In the genomic region with DNA sequence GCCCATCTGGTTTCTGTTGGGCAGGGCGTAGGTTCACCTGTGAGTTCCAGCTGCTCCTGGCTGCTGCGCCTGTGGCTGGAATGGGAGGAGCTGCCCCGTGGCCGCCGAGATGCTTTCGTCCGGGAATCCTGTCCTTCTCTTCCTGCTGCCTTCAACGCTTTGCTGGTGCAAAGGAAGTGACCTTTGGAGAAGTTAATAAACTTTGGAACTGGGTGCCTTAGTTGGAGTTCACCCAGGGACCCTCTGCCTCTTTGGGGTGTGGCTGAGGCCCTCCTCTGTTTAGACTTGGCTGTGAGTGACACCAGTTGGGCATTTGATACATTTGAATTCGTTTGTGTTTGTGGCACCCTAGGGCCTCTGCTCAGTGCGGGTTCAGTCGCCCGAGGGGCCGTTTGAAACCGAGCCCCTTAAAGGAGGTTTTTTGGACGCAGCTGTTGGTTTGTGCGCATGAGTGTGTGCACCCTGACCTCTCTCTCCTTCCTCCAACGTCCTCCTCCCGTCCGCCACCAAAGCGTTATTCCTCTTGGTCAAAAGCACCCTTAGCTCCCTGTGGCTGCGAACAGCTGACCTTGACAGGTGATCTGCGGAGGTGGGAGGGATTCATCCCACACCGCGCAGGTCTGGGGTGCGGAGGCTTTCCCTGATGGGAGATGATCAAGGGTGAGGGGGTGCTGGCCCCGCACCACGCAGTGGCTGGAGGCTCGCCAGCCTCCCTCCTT, we compare ENCODE assay signal across 21 cellular contexts. TPM values are rescaled to one million over a fixed set of nuclear protein-coding genes. Genes with fewer than 3 reads are reported as not detected.
A peak's percentile ranks its signal among the peaks of the same experiment; 100 is the strongest.
DNase-seq lines count a peak whose midpoint lies in the region; ATAC-seq and TF ChIP-seq lines count a peak whose summit lies in the region.
"Had no signal": no experiment of that assay in that cellular context is flagged by ENCODE, and none has a peak within 500 bp of the region (broad histone marks: within the 10 kb centered on the region; RNA-seq: fewer than 3 reads in every experiment).

No MANE protein-coding gene starts in this region.

- no peaks in the 10 kb centered on the region for H3K36me3 Mint-ChIP-seq in chondrocyte (ENCODE audit: low read depth)
- H3K36me3 Mint-ChIP-seq: CD14-positive monocyte; CD8-positive, alpha-beta T cell had no signal

- no TSS peak for BruUV-seq in IMR-90 (replicated peaks; lab: Mats Ljungman, UMichigan)

- H4K20me1 ChIP-seq in IMR-90 (ENCODE audit: insufficient read depth, low read length): no peaks in the 10 kb centered on the region

- WGBS in right cardiac atrium: 72% methylated on average over 28 of the region's 28 CpGs
- WGBS in heart right ventricle, 2 donors: 75 to 76% methylated on average over 28 of the region's 28 CpGs
- WGBS in IMR-90 (ENCODE audit: extremely low coverage in 2 of 2, insufficient read length in 1 of 2), 2 experiments: 46% methylated on average over 8 of the region's 28 CpGs; no CpG with 5 or more reads in 1 of the 2 experiments
- WGBS in trophoblast cell (ENCODE audit: extremely low coverage, insufficient coverage, insufficient read length): no CpG with 5 or more reads among the region's 28 CpGs

- H3K4me3 Mint-ChIP-seq in chondrocyte (ENCODE audit: unreplicated experiment): no peak overlapping the region
- H3K4me3 Mint-ChIP-seq: CD14-positive monocyte; CD8-positive, alpha-beta T cell had no signal

- TF ChIP-seq CTCF in heart right ventricle (IDR thresholded peaks at IDR 0.05) (no peak), IMR-90 (conservative IDR thresholded peaks at IDR 0.05; ENCODE audit: low read depth, low read length) (no peak), chondrocyte (IDR thresholded peaks at IDR 0.05) (no peak)

- intact Hi-C loops in right cardiac atrium (cut with DNase I) (no loop called here), heart right ventricle (cut with DNase I) (no loop called here), IMR-90 (cut with micrococcal nuclease) (no loop called here)

- CTCF ChIA-PET in IMR-90 (lab: Yijun Ruan, JAX): no interaction called here

- H2AK5ac ChIP-seq in IMR-90 (ENCODE audit: low read depth, low read length) (no peak overlapping the region), trophoblast cell (ENCODE audit: low read length) (peak overlapping the region; percentile 9)

- H3K4me1 ChIP-seq in right cardiac atrium (ENCODE audit: control insufficient read depth, insufficient read depth, low read length) (peaks cover 4% of the 10 kb centered on the region), heart right ventricle (peaks cover 0 to 19% (median 10%) of the 10 kb centered on the region in 9 donors), IMR-90 (ENCODE audit: control insufficient read depth, insufficient read depth, low read length) (peaks cover 8% of the 10 kb centered on the region), trophoblast cell (ENCODE audit: control insufficient read depth in 1 of 2, insufficient read depth in 2 of 2, low read length in 2 of 2) (peaks cover 24 to 33% of the 10 kb centered on the region in 2 experiments)

- in situ Hi-C loops in IMR-90 (cut with MboI; ENCODE audit: low sequenced_read_pairs): no loop called here

- H3K18ac ChIP-seq in IMR-90 (ENCODE audit: low read depth, low read length): no peak overlapping the region
- H3K18ac ChIP-seq in trophoblast cell (ENCODE audit: low read length): no peak overlapping the region

- dilution Hi-C loops in IMR-90 (cut with HindIII; ENCODE audit: low sequenced_read_pairs, unreplicated experiment): no loop called here

- no peak overlapping the region for H2BK20ac ChIP-seq in IMR-90 (ENCODE audit: low read depth, low read length)

- no peak overlapping the region for H3K23ac ChIP-seq in IMR-90 (ENCODE audit: low read depth, low read length)
- H3K23ac ChIP-seq in trophoblast cell (ENCODE audit: low read length): no peak overlapping the region

- no peak overlapping the region for H3K56ac ChIP-seq in IMR-90 (ENCODE audit: extremely low read depth, insufficient read depth, low read length)

- no peak overlapping the region for H3K4ac ChIP-seq in IMR-90 (ENCODE audit: low read depth, low read length)
- no peak overlapping the region for H3K4ac ChIP-seq in trophoblast cell (ENCODE audit: low read depth, low read length)

- ATAC-seq in right cardiac atrium (no peak), heart right ventricle (no peak), IMR-90 (ENCODE audit: low read depth) (no peak), GM18498 (IDR thresholded peaks at IDR 0.05; ENCODE audit: unreplicated experiment) (no peak)
- ATAC-seq: A549; CD8-positive, alpha-beta T cell; GM12878; HCT116 had no signal

- H3K9ac ChIP-seq in IMR-90 (ENCODE audit: low read depth, low read length) (no peak overlapping the region), trophoblast cell (ENCODE audit: low read length) (no peak overlapping the region)
- H3K9ac ChIP-seq: GM23248 had no signal

- peaks cover 8% of the 10 kb centered on the region for H3K79me2 ChIP-seq in trophoblast cell (ENCODE audit: control insufficient read depth, insufficient read depth, low read length, poor library complexity)

- no peak overlapping the region for H3K14ac ChIP-seq in IMR-90 (replicated peaks; ENCODE audit: low read depth, low read length)
- H3K14ac ChIP-seq in trophoblast cell (ENCODE audit: low read length): peak overlapping the region; percentile 17

- H3K36me3 ChIP-seq in heart right ventricle (no peaks in the 10 kb centered on the region), IMR-90 (ENCODE audit: control insufficient read depth, insufficient read depth, low read length) (no peaks in the 10 kb centered on the region), trophoblast cell (ENCODE audit: control insufficient read depth in 1 of 2, insufficient read depth in 2 of 2, low read length in 2 of 2) (no peaks in the 10 kb centered on the region)

- no peak overlapping the region for H2AK9ac ChIP-seq in IMR-90 (replicated peaks; ENCODE audit: low read depth, low read length, poor library complexity)

- POLR2A ChIA-PET in IMR-90 (lab: Charles Lee; ENCODE audit: unreplicated experiment): no interaction called here

- H2BK120ac ChIP-seq in IMR-90 (ENCODE audit: low read depth, low read length): no peak overlapping the region
- peak overlapping the region; percentile 11 for H2BK120ac ChIP-seq in trophoblast cell (ENCODE audit: insufficient read depth, low read length, poor library complexity)

- no peak for TF ChIP-seq RAD21 in IMR-90 (IDR thresholded peaks at IDR 0.05; ENCODE audit: low read length)

- H2BK15ac ChIP-seq in IMR-90 (ENCODE audit: low read depth, low read length): no peak overlapping the region

- TF ChIP-seq POLR2A in IMR-90 (IDR thresholded peaks at IDR 0.05; ENCODE audit: low read depth, low read length): no peak

- no peaks in the 10 kb centered on the region for H3K9me3 Mint-ChIP-seq in chondrocyte (ENCODE audit: low read depth)
- H3K9me3 Mint-ChIP-seq: CD8-positive, alpha-beta T cell had no signal

- H4K91ac ChIP-seq in IMR-90 (ENCODE audit: insufficient read depth, low read depth, low read length) (no peak overlapping the region), trophoblast cell (ENCODE audit: low read depth, low read length) (peak overlapping the region; percentile 20)

- no peak overlapping the region for H4K5ac ChIP-seq in IMR-90 (ENCODE audit: low read depth, low read length)

- H3K9me3 ChIP-seq in right cardiac atrium (ENCODE audit: control insufficient read depth, low read length): no peaks in the 10 kb centered on the region
- H3K9me3 ChIP-seq in heart right ventricle: no peaks in the 10 kb centered on the region
- H3K9me3 ChIP-seq in IMR-90 (ENCODE audit: control insufficient read depth, insufficient read depth, low read length): no peaks in the 10 kb centered on the region
- H3K9me3 ChIP-seq in trophoblast cell (ENCODE audit: insufficient read depth, low read depth, low read length): peaks cover 8% of the 10 kb centered on the region
- H3K9me3 ChIP-seq: A549 had no signal

- peak in 2 of 3 donors; percentile 10 to 33 for DNase-seq in right cardiac atrium
- no peak for DNase-seq in heart right ventricle
- no peak for DNase-seq in IMR-90
- peak; percentile 74 for DNase-seq in chondrocyte (ENCODE audit: low spot score)
- DNase-seq in trophoblast cell: no peak
- DNase-seq in EL: no peak
- no peak for DNase-seq in activated gamma-delta T cell (lab: John Stamatoyannopoulos, UW)
- DNase-seq: Calu3; CD8-positive, alpha-beta T cell; DMS 273 treated with DMSO at 0.1 percent for 48 hours; GM23248 had no signal

- H3K27me3 ChIP-seq in right cardiac atrium (ENCODE audit: control insufficient read depth, insufficient read depth) (no peaks in the 10 kb centered on the region), heart right ventricle (peaks cover 0 to 5% (median 0%) of the 10 kb centered on the region in 7 donors), IMR-90 (ENCODE audit: control insufficient read depth, insufficient read depth, low read length) (peaks cover 4% of the 10 kb centered on the region), trophoblast cell (ENCODE audit: insufficient read depth, low read length) (no peaks in the 10 kb centered on the region)

- peaks cover 13% of the 10 kb centered on the region for H3K4me1 Mint-ChIP-seq in chondrocyte (ENCODE audit: low read depth)

- H2BK12ac ChIP-seq in trophoblast cell (ENCODE audit: low read length): peak overlapping the region; percentile 42

- H3K9me1 ChIP-seq in IMR-90 (ENCODE audit: insufficient read depth, low read length): peaks cover 7% of the 10 kb centered on the region

- H3K27ac Mint-ChIP-seq in chondrocyte (ENCODE audit: unreplicated experiment): no peak overlapping the region
- H3K27ac Mint-ChIP-seq: CD8-positive, alpha-beta T cell had no signal

- no peak overlapping the region for H4K12ac ChIP-seq in trophoblast cell (ENCODE audit: low read depth, low read length)

- H3K27me3 Mint-ChIP-seq in chondrocyte (ENCODE audit: low read depth): peaks cover 11% of the 10 kb centered on the region

- H3K4me2 ChIP-seq in IMR-90 (ENCODE audit: low read depth, low read length): no peak overlapping the region
- H3K4me2 ChIP-seq in trophoblast cell (ENCODE audit: low read length): no peak overlapping the region
- H3K4me2 ChIP-seq: A549 had no signal

- H2BK5ac ChIP-seq in IMR-90 (ENCODE audit: low read depth, low read length, poor library complexity, severe bottlenecking) (no peak overlapping the region), trophoblast cell (ENCODE audit: low read depth, low read length, poor library complexity) (no peak overlapping the region)

- H3K27ac ChIP-seq in right cardiac atrium (ENCODE audit: low read length) (no peak overlapping the region), heart right ventricle (no peak overlapping the region), IMR-90 (ENCODE audit: insufficient read depth, low read length) (no peak overlapping the region), trophoblast cell (ENCODE audit: low read depth, low read length) (no peak overlapping the region)
- H3K27ac ChIP-seq: A549, GM23248 had no signal

- no peaks in the 10 kb centered on the region for H3K79me1 ChIP-seq in IMR-90 (ENCODE audit: low read depth in 1 of 2, low read length in 2 of 2)
- peaks cover 21% of the 10 kb centered on the region for H3K79me1 ChIP-seq in trophoblast cell (ENCODE audit: low read length)

- peak overlapping the region; percentile 21 for H2AFZ ChIP-seq in IMR-90 (replicated peaks; ENCODE audit: low read length, poor library complexity)
- H2AFZ ChIP-seq in trophoblast cell (ENCODE audit: insufficient read depth, low read length, poor library complexity): no peak overlapping the region
- H2AFZ ChIP-seq: GM23248 had no signal

- H4K8ac ChIP-seq in IMR-90 (ENCODE audit: low read depth in 2 of 2, low read length in 2 of 2) (no peak overlapping the region), trophoblast cell (ENCODE audit: low read depth, low read length) (no peak overlapping the region)

- H3K4me3 ChIP-seq in right cardiac atrium (ENCODE audit: low read length) (no peak overlapping the region), heart right ventricle (no peak overlapping the region), IMR-90 (ENCODE audit: insufficient read depth, low read depth, low read length) (no peak overlapping the region), trophoblast cell (ENCODE audit: low read depth, low read length) (no peak overlapping the region)
- H3K4me3 ChIP-seq: A549, GM12878, GM23248 had no signal

RNA-seq across cellular contexts. Expression of a gene that starts 9.0 kb away (rescaled TPM):
- total RNA-seq in right cardiac atrium (1 to 10 TPM; 2.8 to 5.7 (median 3.3) TPM), heart right ventricle (10 to 100 TPM in 1 of 10 donors, 1 to 10 TPM in 9; 1.7 to 29.9 (median 3.9) TPM), IMR-90 (2012; rRNA removed) (1.7 and 2.3 TPM in 2 replicates), chondrocyte (1.3 to 2.5 TPM (median 2.1 TPM) in 3 replicates)
- polyA plus RNA-seq in right cardiac atrium (2.5 TPM), heart right ventricle (1 to 10 TPM; 2.7 to 3.2 TPM), IMR-90 (2012; rRNA removed) (4.4 and 5.2 TPM in 2 replicates)
- 4.9 and 10.8 TPM in 2 replicates for polyA plus RNA-seq in IMR-90 (2012; cell fraction: cytosol; rRNA removed)
- 1.2 and 2.4 TPM in 2 replicates for polyA plus RNA-seq in IMR-90 (2012; cell fraction: nucleus; rRNA removed; ENCODE audit: low replicate concordance)
- polyA plus RNA-seq in trophoblast cell (2013): 2.4 and 2.6 TPM in 2 replicates
- total RNA-seq: GM12878 had no signal

RNA-seq across cellular contexts. Expression of a gene that starts 16.5 kb away (rescaled TPM):
- not detected for total RNA-seq in right cardiac atrium
- not detected for polyA plus RNA-seq in right cardiac atrium
- not detected for total RNA-seq in heart right ventricle
- polyA plus RNA-seq in heart right ventricle: not detected
- total RNA-seq in IMR-90 (2012; rRNA removed): under 0.01 and 0.28 TPM in 2 replicates
- 0.03 and 0.13 TPM in 2 replicates for polyA plus RNA-seq in IMR-90 (2012; rRNA removed)
- polyA plus RNA-seq in IMR-90 (2012; cell fraction: cytosol; rRNA removed): 0.05 and 0.06 TPM in 2 replicates
- polyA plus RNA-seq in IMR-90 (2012; cell fraction: nucleus; rRNA removed; ENCODE audit: low replicate concordance): 0.08 TPM in 1 of 2 replicates, not detected in the other
- not detected in 3 replicates for total RNA-seq in chondrocyte
- 0.03 and 0.04 TPM in 2 replicates for polyA plus RNA-seq in trophoblast cell (2013)
- total RNA-seq: Calu3; CD8-positive, alpha-beta T cell; Daoy; GM23248 had no signal
- polyA plus RNA-seq: CD14-positive monocyte, GM23248 had no signal

RNA-seq across cellular contexts. Expression of a gene that starts 25.1 kb away (rescaled TPM):
- total RNA-seq in right cardiac atrium (1 to 10 TPM in 2 of 4 donors, under 1 TPM in 2; 0.31 to 1.4 (median 0.80) TPM), heart right ventricle (1 to 10 TPM in 2 of 10 donors, under 1 TPM in 7, not detected in 1; 0.15 to 6.0 (median 0.36) TPM), IMR-90 (2012; rRNA removed) (not detected in 2 replicates), chondrocyte (not detected in 3 replicates)
- polyA plus RNA-seq in right cardiac atrium (0.45 TPM), heart right ventricle (under 1 TPM; 0.66 to 0.81 TPM), IMR-90 (2012; rRNA removed) (not detected in 2 replicates)
- 0.18 TPM in 1 of 2 replicates, not detected in the other for polyA plus RNA-seq in IMR-90 (2012; cell fraction: cytosol; rRNA removed)
- 0.12 and 0.16 TPM in 2 replicates for polyA plus RNA-seq in IMR-90 (2012; cell fraction: nucleus; rRNA removed; ENCODE audit: low replicate concordance)
- polyA plus RNA-seq in trophoblast cell (2013): 0.18 and 0.22 TPM in 2 replicates
- total RNA-seq: Calu3, Daoy, HT1080 had no signal
- polyA plus RNA-seq: A549, GM12878 had no signal

RNA-seq across cellular contexts. Expression of a gene that starts 29.0 kb away (rescaled TPM):
- total RNA-seq in right cardiac atrium (1 to 10 TPM; 2.3 to 7.5 (median 4.6) TPM), heart right ventricle (1 to 10 TPM in 7 of 10 donors, under 1 TPM in 3; 0.42 to 5.9 (median 1.4) TPM), IMR-90 (2012; rRNA removed) (not detected in 2 replicates), chondrocyte (not detected in 3 replicates)
- polyA plus RNA-seq in right cardiac atrium (1.0 TPM), heart right ventricle (under 1 TPM in 1 of 2 donors, not detected in 1; 0.04 TPM), IMR-90 (2012; rRNA removed) (not detected in 2 replicates)
- not detected in 2 replicates for polyA plus RNA-seq in IMR-90 (2012; cell fraction: cytosol; rRNA removed)
- not detected in 2 replicates for polyA plus RNA-seq in IMR-90 (2012; cell fraction: nucleus; rRNA removed; ENCODE audit: low replicate concordance)
- 0.34 and 0.36 TPM in 2 replicates for polyA plus RNA-seq in trophoblast cell (2013)
- total RNA-seq: Calu3; CD8-positive, alpha-beta T cell; Daoy; G401; GM23248; HT1080 had no signal
- polyA plus RNA-seq: A549, AG04450, BJ, CD14-positive monocyte, GM23248 had no signal

Comparison
In these comparisons a context has a peak if more than half of its experiments do, and no peak if none do; other contexts are left out.
1. DNase-seq: peak in right cardiac atrium (2 of 3) and chondrocyte (single experiment); none in heart right ventricle (0 of 2), IMR-90 (single experiment), trophoblast cell (0 of 2), EL (single experiment) and activated gamma-delta T cell (single experiment).